9 cellular contexts compared by ENCODE assay signal in the genomic region with DNA sequence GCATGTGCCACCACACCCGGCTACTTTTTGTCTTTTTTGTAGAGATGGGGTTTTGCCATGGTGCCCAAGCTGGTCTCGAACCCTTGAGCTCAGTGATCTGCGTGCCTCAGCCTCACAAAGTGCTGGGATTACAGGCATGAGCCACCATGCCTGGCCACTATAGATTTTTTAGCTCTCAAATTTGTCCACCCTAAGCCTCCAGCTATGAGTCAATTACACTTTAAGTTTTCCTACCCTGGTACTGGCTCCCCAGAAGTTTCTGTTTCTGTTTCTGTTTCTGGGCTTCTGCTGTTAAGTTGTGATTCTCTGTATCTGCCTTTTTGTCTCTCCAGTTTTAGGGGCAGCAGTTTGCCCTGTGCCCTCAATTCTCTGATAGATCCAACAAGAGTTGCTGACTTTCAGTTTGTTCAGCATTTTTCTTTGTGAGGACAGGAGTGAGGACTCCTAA. TPM values are rescaled to one million over a fixed set of nuclear protein-coding genes. Genes with fewer than 3 reads are reported as not detected.
A peak's percentile ranks its signal among the peaks of the same experiment; 100 is the strongest.
DNase-seq lines count a peak whose midpoint lies in the region; ATAC-seq, FAIRE-seq and TF ChIP-seq lines count a peak whose summit lies in the region.
"Had no signal": no experiment of that assay in that cellular context is flagged by ENCODE, and none has a peak within 500 bp of the region (broad histone marks: within the 10 kb centered on the region; RNA-seq: fewer than 3 reads in every experiment).

No MANE protein-coding gene starts in this region.

- H3K4me1 Mint-ChIP-seq in activated CD4-positive, alpha-beta T cell treated with anti-CD3 and anti-CD28 coated beads for 36 hours = peaks cover 43% of the 10 kb centered on the region
- H3K4me1 Mint-ChIP-seq in stimulated activated effector memory CD8-positive, alpha-beta T cell treated with anti-CD3 and anti-CD28 coated beads, Interleukin-12 subunit alpha, Interleukin-12 subunit beta, amount 100 ng/mL, for 72 hours = peaks cover 50% of the 10 kb centered on the region

- TF ChIP-seq CTCF in K562 (IDR thresholded peaks at IDR 0.05 in 2 of 3, conservative IDR thresholded peaks at IDR 0.05 in 1 of 3; ENCODE audit: insufficient read depth in 2 of 3, low read depth in 1 of 3, low read length in 3 of 3) = no peak

- TF ChIP-seq RAD21 in K562 (CRISPR knock-in tag; conservative IDR thresholded peaks at IDR 0.05 in 1 of 2, IDR thresholded peaks at IDR 0.05 in 1 of 2) = no peak

- H3K27me3 ChIP-seq in K562 (ENCODE audit: control insufficient read depth in 2 of 2, insufficient read depth in 2 of 2, low read length in 2 of 2) = no peaks in the 10 kb centered on the region
- H3K27me3 ChIP-seq: SJSA1 had no signal

- H3K4me3 ChIP-seq in K562 = no peak overlapping the region
- H3K4me3 ChIP-seq: SJSA1 had no signal

- H3K36me3 ChIP-seq in K562 (ENCODE audit: control insufficient read depth, insufficient read depth, low read length) = no peaks in the 10 kb centered on the region; the same call in 2 of the 3 replicates
- H3K36me3 ChIP-seq: SJSA1 had no signal

- peak overlapping the region; percentile 40 for H3K4me3 Mint-ChIP-seq in activated CD4-positive, alpha-beta T cell treated with anti-CD3 and anti-CD28 coated beads for 36 hours
- H3K4me3 Mint-ChIP-seq in stimulated activated effector memory CD8-positive, alpha-beta T cell treated with anti-CD3 and anti-CD28 coated beads, Interleukin-12 subunit alpha, Interleukin-12 subunit beta, amount 100 ng/mL, for 72 hours = peak overlapping the region; percentile 37

- no peaks in the 10 kb centered on the region; the same call in 1 of the 2 replicates for H4K20me1 ChIP-seq in K562 (replicated peaks; ENCODE audit: control insufficient read depth, insufficient read depth, low read length)

- H3K79me2 ChIP-seq in K562 (ENCODE audit: control insufficient read depth, insufficient read depth, low read length) = peaks cover 3% of the 10 kb centered on the region; the same call in 2 of the 3 replicates

- H2AFZ ChIP-seq in K562 (ENCODE audit: low read depth, low read length) = no peak overlapping the region

- BruUV-seq in K562 (replicated peaks; lab: Mats Ljungman, UMichigan) = no TSS peak

- no peaks in the 10 kb centered on the region for H3K9me3 Mint-ChIP-seq in activated CD4-positive, alpha-beta T cell treated with anti-CD3 and anti-CD28 coated beads for 36 hours (ENCODE audit: low read depth)
- no peaks in the 10 kb centered on the region for H3K9me3 Mint-ChIP-seq in stimulated activated effector memory CD8-positive, alpha-beta T cell treated with anti-CD3 and anti-CD28 coated beads, Interleukin-12 subunit alpha, Interleukin-12 subunit beta, amount 100 ng/mL, for 72 hours

- no peaks in the 10 kb centered on the region for H3K27me3 Mint-ChIP-seq in activated CD4-positive, alpha-beta T cell treated with anti-CD3 and anti-CD28 coated beads for 36 hours

- peak; percentile 48 for DNase-seq in activated CD4-positive, alpha-beta T cell treated with anti-CD3 and anti-CD28 coated beads for 36 hours
- no peak for DNase-seq in activated CD4-positive, alpha-beta T cell treated with anti-CD3 and anti-CD28 coated beads for 1 hour
- DNase-seq in MV-4-11 (lab: John Stamatoyannopoulos, UW) (peak; percentile 74), K562 (ENCODE audit: extremely low read depth in 1 of 4, low spot score in 3 of 4) (no peak), ureter (ENCODE audit: low spot score) (no peak), NCI-H524 treated with DMSO at 0.1 percent for 48 hours (lab: John Stamatoyannopoulos, UW) (no peak)
- DNase-seq in stimulated activated effector memory CD8-positive, alpha-beta T cell treated with anti-CD3 and anti-CD28 coated beads, Interleukin-12 subunit alpha, Interleukin-12 subunit beta, amount 100 ng/mL, for 72 hours (ENCODE audit: low spot score in 2 of 2) = peak in 1 of 2 donors; percentile 66

- H3K27ac Mint-ChIP-seq in activated CD4-positive, alpha-beta T cell treated with anti-CD3 and anti-CD28 coated beads for 36 hours = peak overlapping the region; percentile 95
- H3K27ac Mint-ChIP-seq in stimulated activated effector memory CD8-positive, alpha-beta T cell treated with anti-CD3 and anti-CD28 coated beads, Interleukin-12 subunit alpha, Interleukin-12 subunit beta, amount 100 ng/mL, for 72 hours = peak overlapping the region; percentile 88

- H3K4me1 ChIP-seq in K562 (replicated peaks in 1 of 2; ENCODE audit: control insufficient read depth in 2 of 2, insufficient read depth in 2 of 2, low read length in 2 of 2) = peaks cover 9 to 10% of the 10 kb centered on the region in 2 experiments; a peak in 4 of 5 replicates

- no peaks in the 10 kb centered on the region for H3K9me3 ChIP-seq in K562 (replicated peaks; ENCODE audit: control insufficient read depth, insufficient read depth, low read depth, low read length)
- H3K9me3 ChIP-seq: SJSA1 had no signal

- H3K9ac ChIP-seq in K562 (ENCODE audit: insufficient read depth in 1 of 2, low read depth in 2 of 2, low read length in 2 of 2) = no peak overlapping the region

- peak; percentile 11 for ATAC-seq in activated CD4-positive, alpha-beta T cell treated with anti-CD3 and anti-CD28 coated beads for 36 hours
- no peak for ATAC-seq in K562
- ATAC-seq in stimulated activated effector memory CD8-positive, alpha-beta T cell treated with anti-CD3 and anti-CD28 coated beads, Interleukin-12 subunit alpha, Interleukin-12 subunit beta, amount 100 ng/mL, for 72 hours = peak; percentile 35
- ATAC-seq in GM21367 (IDR thresholded peaks at IDR 0.05; ENCODE audit: unreplicated experiment) = no peak

- peaks cover 4% of the 10 kb centered on the region for H3K36me3 Mint-ChIP-seq in activated CD4-positive, alpha-beta T cell treated with anti-CD3 and anti-CD28 coated beads for 36 hours (ENCODE audit: low read depth)
- H3K36me3 Mint-ChIP-seq in stimulated activated effector memory CD8-positive, alpha-beta T cell treated with anti-CD3 and anti-CD28 coated beads, Interleukin-12 subunit alpha, Interleukin-12 subunit beta, amount 100 ng/mL, for 72 hours = peaks cover 15% of the 10 kb centered on the region

- no peak for TF ChIP-seq POLR2A in K562 (conservative IDR thresholded peaks at IDR 0.05)

- no peak for TF ChIP-seq EP300 in K562 (IDR thresholded peaks at IDR 0.05; ENCODE audit: low read length)

- FAIRE-seq in K562 (lab: Jason Lieb, UNC) = no peak

- no peak overlapping the region for H3K27ac ChIP-seq in K562 (ENCODE audit: extremely low read depth, low read depth, low read length)
- H3K27ac ChIP-seq: SJSA1 had no signal

- H3K9me1 ChIP-seq in K562 (ENCODE audit: control insufficient read depth, insufficient read depth, low read length) = no peaks in the 10 kb centered on the region

- CTCF ChIA-PET in activated CD4-positive, alpha-beta T cell treated with anti-CD3 and anti-CD28 coated beads for 36 hours (lab: Charles Lee) = interaction anchor here (0.6 to 16.9 kb wide), 12 partner anchors 18 to 184 kb away, joined by 3 to 430 read pairs (median 10); a partner anchor contains a TSS
- CTCF ChIA-PET in K562 (lab: Yijun Ruan, JAX; ENCODE audit: low intra/inter-chr PET ratio) = interaction anchor here (0.6 kb wide), 1 partner anchor 84 kb away, joined by 4 read pairs; no protein-coding TSS in a partner anchor

- no peak overlapping the region for H3K4me2 ChIP-seq in K562 (ENCODE audit: insufficient read depth, low read length)

- intact Hi-C loops in activated CD4-positive, alpha-beta T cell treated with anti-CD3 and anti-CD28 coated beads for 36 hours (cut with DNase I, micrococcal nuclease) = loop anchor here in 1 of 2 experiments (1.0 to 10.0 kb wide), 2 partner anchors 25 to 428 kb away; a partner anchor contains a TSS
- intact Hi-C loops in K562 (cut with micrococcal nuclease) = no loop called here

- no CpG with 5 or more reads among the region's 3 CpGs for WGBS in K562 (ENCODE audit: insufficient coverage, low coverage, missing lambda C conversion rate)

- in situ Hi-C loops in K562 (cut with MboI) = loop anchor here (10.0 kb wide), 1 partner anchor 188 kb away; no protein-coding TSS in a partner anchor

- POLR2A ChIA-PET in activated CD4-positive, alpha-beta T cell treated with anti-CD3 and anti-CD28 coated beads for 36 hours (lab: Charles Lee) = interaction anchor here (0.6 to 1.4 kb wide), 10 partner anchors 9 to 162 kb away, joined by 3 to 11 read pairs (median 4); a partner anchor contains a TSS
- POLR2A ChIA-PET in K562 (lab: Yijun Ruan, JAX) = interaction anchor here (0.9 to 1.1 kb wide), 2 partner anchors 17 to 25 kb away, joined by 3 to 5 read pairs; a partner anchor contains a TSS

RNA-seq across cellular contexts. Expression of a gene that starts 4.4 kb away (rescaled TPM):
- total RNA-seq in activated CD4-positive, alpha-beta T cell treated with anti-CD3 and anti-CD28 coated beads for 36 hours = 100 to 1,000 TPM in 1 of 2 experiments, 10 to 100 TPM in 1; 87.4 to 108 TPM
- 21.0 and 30.8 TPM in 2 replicates for total RNA-seq in K562 (2011; cell fraction: chromatin; rRNA removed; ENCODE audit: low replicate concordance)
- 23.3 and 23.8 TPM in 2 replicates for total RNA-seq in K562 (2011; cell fraction: nucleolus; rRNA removed)
- total RNA-seq in K562 (2011; cell fraction: nucleoplasm; rRNA removed) = 18.8 and 21.9 TPM in 2 replicates
- total RNA-seq in K562 (2014; rRNA removed) (13.8 and 19.3 TPM in 2 replicates), K562 (2014; rRNA removed; fragmentation: Illumina TruSeq; extraction: Trizol) (20.2 and 21.5 TPM in 2 replicates), K562 (2015; rRNA removed; fragmentation: Illumina TruSeq; extraction: Trizol) (18.6 and 19.0 TPM in 2 replicates), K562 (2021) (20.9 and 24.1 TPM in 2 replicates), ureter (82.5 TPM)
- polyA plus RNA-seq in K562 (2011; rRNA removed) (15.6 and 18.5 TPM in 2 replicates), K562 (2014; fragmentation: Illumina TruSeq; extraction: Trizol) (31.5 and 33.8 TPM in 2 replicates), K562 (2014; fragmentation: Nextera tagmentation; extraction: Ambion mirVana) (10 to 100 TPM in 1 of 2 experiments, 1 to 10 TPM in 1; 9.7 to 11.3 TPM), K562 (2014; rRNA removed) (12.0 and 14.9 TPM in 2 replicates)
- 13.3 and 15.7 TPM in 2 replicates for polyA plus RNA-seq in K562 (2011; cell fraction: cytosol; rRNA removed)
- polyA plus RNA-seq in K562 (2011; cell fraction: nucleus; rRNA removed) = 29.9 and 31.3 TPM in 2 replicates
- 21.8 and 23.9 TPM in 2 replicates for polyA plus RNA-seq in K562 (2012)
- 8.1 and 9.1 TPM in 2 replicates for polyA minus RNA-seq in K562 (2011; rRNA and poly(A)+ RNA removed)
- polyA minus RNA-seq in K562 (2011; cell fraction: cytosol; rRNA and poly(A)+ RNA removed) = 5.2 and 5.6 TPM in 2 replicates
- polyA minus RNA-seq in K562 (2011; cell fraction: nucleus; rRNA and poly(A)+ RNA removed) = 11.3 and 14.3 TPM in 2 replicates

RNA-seq across cellular contexts. Expression of a gene that starts 14.1 kb away (rescaled TPM):
- total RNA-seq in activated CD4-positive, alpha-beta T cell treated with anti-CD3 and anti-CD28 coated beads for 36 hours = 10 to 100 TPM; 56.7 to 59.6 TPM
- total RNA-seq in K562 (2011; cell fraction: chromatin; rRNA removed; ENCODE audit: low replicate concordance) = 55.4 and 58.6 TPM in 2 replicates
- total RNA-seq in K562 (2011; cell fraction: nucleolus; rRNA removed) = 42.4 and 43.9 TPM in 2 replicates
- total RNA-seq in K562 (2011; cell fraction: nucleoplasm; rRNA removed) = 34.0 and 44.4 TPM in 2 replicates
- total RNA-seq in K562 (2014; rRNA removed) (37.9 and 40.0 TPM in 2 replicates), K562 (2014; rRNA removed; fragmentation: Illumina TruSeq; extraction: Trizol) (35.9 and 38.7 TPM in 2 replicates), K562 (2015; rRNA removed; fragmentation: Illumina TruSeq; extraction: Trizol) (29.0 and 30.5 TPM in 2 replicates), K562 (2021) (32.6 and 35.2 TPM in 2 replicates), ureter (78.7 TPM)
- polyA plus RNA-seq in K562 (2011; rRNA removed) (36.3 and 44.1 TPM in 2 replicates), K562 (2014; fragmentation: Illumina TruSeq; extraction: Trizol) (38.8 and 40.5 TPM in 2 replicates), K562 (2014; fragmentation: Nextera tagmentation; extraction: Ambion mirVana) (10 to 100 TPM; 40.0 to 67.4 TPM), K562 (2014; rRNA removed) (26.4 and 28.4 TPM in 2 replicates)
- 24.1 and 39.4 TPM in 2 replicates for polyA plus RNA-seq in K562 (2011; cell fraction: cytosol; rRNA removed)
- polyA plus RNA-seq in K562 (2011; cell fraction: nucleus; rRNA removed) = 124 and 126 TPM in 2 replicates
- polyA plus RNA-seq in K562 (2012) = 44.7 and 62.7 TPM in 2 replicates
- polyA minus RNA-seq in K562 (2011; rRNA and poly(A)+ RNA removed) = 28.0 and 29.2 TPM in 2 replicates
- 17.1 and 18.0 TPM in 2 replicates for polyA minus RNA-seq in K562 (2011; cell fraction: cytosol; rRNA and poly(A)+ RNA removed)
- 26.5 and 46.5 TPM in 2 replicates for polyA minus RNA-seq in K562 (2011; cell fraction: nucleus; rRNA and poly(A)+ RNA removed)

RNA-seq across cellular contexts. Expression of a gene that starts 14.6 kb away (rescaled TPM):
- total RNA-seq in activated CD4-positive, alpha-beta T cell treated with anti-CD3 and anti-CD28 coated beads for 36 hours = 100 to 1,000 TPM; 187 to 217 TPM
- 34.2 and 38.9 TPM in 2 replicates for total RNA-seq in K562 (2011; cell fraction: chromatin; rRNA removed; ENCODE audit: low replicate concordance)
- total RNA-seq in K562 (2011; cell fraction: nucleolus; rRNA removed) = 33.3 and 34.2 TPM in 2 replicates
- total RNA-seq in K562 (2011; cell fraction: nucleoplasm; rRNA removed) = 51.0 and 88.3 TPM in 2 replicates
- total RNA-seq in K562 (2014; rRNA removed) (219 and 275 TPM in 2 replicates), K562 (2014; rRNA removed; fragmentation: Illumina TruSeq; extraction: Trizol) (260 and 291 TPM in 2 replicates), K562 (2015; rRNA removed; fragmentation: Illumina TruSeq; extraction: Trizol) (235 and 243 TPM in 2 replicates), K562 (2021) (139 and 142 TPM in 2 replicates), ureter (159 TPM)
- polyA plus RNA-seq in K562 (2011; rRNA removed) (218 and 229 TPM in 2 replicates), K562 (2014; fragmentation: Illumina TruSeq; extraction: Trizol) (225 and 233 TPM in 2 replicates), K562 (2014; fragmentation: Nextera tagmentation; extraction: Ambion mirVana) (100 to 1,000 TPM; 628 to 691 TPM), K562 (2014; rRNA removed) (328 and 342 TPM in 2 replicates)
- polyA plus RNA-seq in K562 (2011; cell fraction: cytosol; rRNA removed) = 163 and 225 TPM in 2 replicates
- 74.2 and 117 TPM in 2 replicates for polyA plus RNA-seq in K562 (2011; cell fraction: nucleus; rRNA removed)
- 143 and 265 TPM in 2 replicates for polyA plus RNA-seq in K562 (2012)
- 115 and 124 TPM in 2 replicates for polyA minus RNA-seq in K562 (2011; rRNA and poly(A)+ RNA removed)
- polyA minus RNA-seq in K562 (2011; cell fraction: cytosol; rRNA and poly(A)+ RNA removed) = 27.9 and 42.0 TPM in 2 replicates
- 14.8 and 24.7 TPM in 2 replicates for polyA minus RNA-seq in K562 (2011; cell fraction: nucleus; rRNA and poly(A)+ RNA removed)

RNA-seq across cellular contexts. Expression of a gene that starts 16.2 kb away (rescaled TPM):
- total RNA-seq in activated CD4-positive, alpha-beta T cell treated with anti-CD3 and anti-CD28 coated beads for 36 hours = 1 to 10 TPM; 4.8 to 7.4 TPM
- total RNA-seq in K562 (2011; cell fraction: chromatin; rRNA removed; ENCODE audit: low replicate concordance) = 12.3 and 30.0 TPM in 2 replicates
- total RNA-seq in K562 (2011; cell fraction: nucleolus; rRNA removed) = 15.0 and 17.6 TPM in 2 replicates
- total RNA-seq in K562 (2011; cell fraction: nucleoplasm; rRNA removed) = 9.9 and 10.5 TPM in 2 replicates
- total RNA-seq in K562 (2014; rRNA removed) (1.0 and 1.7 TPM in 2 replicates), K562 (2014; rRNA removed; fragmentation: Illumina TruSeq; extraction: Trizol) (0.19 and 0.29 TPM in 2 replicates), K562 (2015; rRNA removed; fragmentation: Illumina TruSeq; extraction: Trizol) (0.40 and 0.45 TPM in 2 replicates), K562 (2021) (0.63 and 2.4 TPM in 2 replicates), ureter (7.7 TPM)
- polyA plus RNA-seq in K562 (2011; rRNA removed) (1.0 and 2.1 TPM in 2 replicates), K562 (2014; fragmentation: Illumina TruSeq; extraction: Trizol) (0.83 and 0.88 TPM in 2 replicates), K562 (2014; fragmentation: Nextera tagmentation; extraction: Ambion mirVana) (under 1 TPM; 0.13 to 0.20 TPM), K562 (2014; rRNA removed) (0.76 and 4.4 TPM in 2 replicates)
- 1.5 and 2.1 TPM in 2 replicates for polyA plus RNA-seq in K562 (2011; cell fraction: cytosol; rRNA removed)
- polyA plus RNA-seq in K562 (2011; cell fraction: nucleus; rRNA removed) = 18.7 and 21.7 TPM in 2 replicates
- 0.61 and 1.5 TPM in 2 replicates for polyA plus RNA-seq in K562 (2012)
- polyA minus RNA-seq in K562 (2011; rRNA and poly(A)+ RNA removed) = 0.28 and 0.66 TPM in 2 replicates
- not detected in 2 replicates for polyA minus RNA-seq in K562 (2011; cell fraction: cytosol; rRNA and poly(A)+ RNA removed)
- 3.5 and 3.7 TPM in 2 replicates for polyA minus RNA-seq in K562 (2011; cell fraction: nucleus; rRNA and poly(A)+ RNA removed)

RNA-seq across cellular contexts. Expression of a gene that starts 24.6 kb away (rescaled TPM):
- total RNA-seq in activated CD4-positive, alpha-beta T cell treated with anti-CD3 and anti-CD28 coated beads for 36 hours = 10 to 100 TPM; 52.1 to 56.0 TPM
- total RNA-seq in K562 (2011; cell fraction: chromatin; rRNA removed; ENCODE audit: low replicate concordance) = 42.3 and 150 TPM in 2 replicates
- total RNA-seq in K562 (2011; cell fraction: nucleolus; rRNA removed) = 101 TPM in 2 replicates
- total RNA-seq in K562 (2011; cell fraction: nucleoplasm; rRNA removed) = 64.9 and 65.0 TPM in 2 replicates
- total RNA-seq in K562 (2014; rRNA removed) (15.9 and 18.7 TPM in 2 replicates), K562 (2014; rRNA removed; fragmentation: Illumina TruSeq; extraction: Trizol) (4.2 and 4.5 TPM in 2 replicates), K562 (2015; rRNA removed; fragmentation: Illumina TruSeq; extraction: Trizol) (8.8 and 9.4 TPM in 2 replicates), K562 (2021) (19.2 and 21.0 TPM in 2 replicates), ureter (36.1 TPM)
- polyA plus RNA-seq in K562 (2011; rRNA removed) (9.6 and 30.0 TPM in 2 replicates), K562 (2014; fragmentation: Illumina TruSeq; extraction: Trizol) (15.4 and 18.1 TPM in 2 replicates), K562 (2014; fragmentation: Nextera tagmentation; extraction: Ambion mirVana) (10 to 100 TPM; 20.3 to 24.2 TPM), K562 (2014; rRNA removed) (15.5 and 16.5 TPM in 2 replicates)
- polyA plus RNA-seq in K562 (2011; cell fraction: cytosol; rRNA removed) = 22.7 and 32.3 TPM in 2 replicates
- 122 and 134 TPM in 2 replicates for polyA plus RNA-seq in K562 (2011; cell fraction: nucleus; rRNA removed)
- polyA plus RNA-seq in K562 (2012) = 16.4 and 32.0 TPM in 2 replicates
- 13.1 and 19.4 TPM in 2 replicates for polyA minus RNA-seq in K562 (2011; rRNA and poly(A)+ RNA removed)
- 18.9 and 20.4 TPM in 2 replicates for polyA minus RNA-seq in K562 (2011; cell fraction: cytosol; rRNA and poly(A)+ RNA removed)
- 40.7 and 53.3 TPM in 2 replicates for polyA minus RNA-seq in K562 (2011; cell fraction: nucleus; rRNA and poly(A)+ RNA removed)

Comparison
In these comparisons a context has a peak if more than half of its experiments do, and no peak if none do; other contexts are left out.
1. DNase-seq: peak in activated CD4-positive, alpha-beta T cell treated with anti-CD3 and anti-CD28 coated beads for 36 hours (single experiment) and MV-4-11 (single experiment); none in activated CD4-positive, alpha-beta T cell treated with anti-CD3 and anti-CD28 coated beads for 1 hour (single experiment), K562 (0 of 4), ureter (single experiment) and NCI-H524 treated with DMSO at 0.1 percent for 48 hours (single experiment).
2. ATAC-seq: peak in activated CD4-positive, alpha-beta T cell treated with anti-CD3 and anti-CD28 coated beads for 36 hours (single experiment) and stimulated activated effector memory CD8-positive, alpha-beta T cell treated with anti-CD3 and anti-CD28 coated beads, Interleukin-12 subunit alpha, Interleukin-12 subunit beta, amount 100 ng/mL, for 72 hours (single experiment); none in K562 (single experiment) and GM21367 (single experiment).